8 cellular contexts compared by ENCODE assay signal in the genomic region with DNA sequence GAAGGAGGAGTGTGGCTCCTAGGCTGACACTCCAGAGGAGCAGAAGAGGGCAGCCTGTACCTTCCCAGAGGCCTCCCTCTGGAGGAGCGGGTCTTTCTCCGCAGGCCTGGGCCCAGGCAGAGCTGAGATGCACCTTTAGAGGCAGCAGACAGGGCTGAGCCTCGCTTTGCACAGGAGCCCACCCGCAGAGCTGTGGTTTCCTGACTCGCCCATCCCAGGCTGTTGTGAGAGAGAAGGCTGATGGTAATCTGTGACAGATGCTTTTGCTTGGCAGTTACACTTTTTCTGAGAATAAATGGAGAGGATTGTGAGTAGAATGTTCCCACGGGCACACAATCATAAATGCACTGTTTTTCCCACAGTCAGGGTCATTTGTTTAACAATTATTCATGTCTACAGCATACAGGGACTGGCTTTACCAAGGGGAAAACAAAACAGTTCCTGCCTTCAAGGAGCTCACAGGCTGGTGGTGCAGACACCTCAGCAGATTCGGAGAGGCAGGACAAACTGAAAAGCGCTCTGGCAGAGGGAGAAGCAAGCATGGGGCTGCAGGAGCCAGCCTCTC. TPM values are rescaled to one million over a fixed set of nuclear protein-coding genes. Genes with fewer than 3 reads are reported as not detected.
DNase-seq lines count a peak whose midpoint lies in the region; ATAC-seq and TF ChIP-seq lines count a peak whose summit lies in the region.

No MANE protein-coding gene starts in this region.

- H3K4me2 ChIP-seq in PC-3 (ENCODE audit: low read length) = no peak overlapping the region

- POLR2A ChIA-PET in PC-3 (lab: Charles Lee; ENCODE audit: unreplicated experiment) = no interaction called here

- no peak overlapping the region for H2AFZ ChIP-seq in PC-3 (ENCODE audit: low read length)

- peaks cover 8% of the 10 kb centered on the region for H3K4me1 ChIP-seq in PC-3 (ENCODE audit: insufficient read depth, low read length)

- CTCF ChIA-PET in PC-3 (lab: Charles Lee) = no interaction called here

- peaks cover 74% of the 10 kb centered on the region for H3K36me3 Mint-ChIP-seq in activated T-helper 2 cell treated with anti-CD3 and anti-CD28 coated beads, Interferon-gamma antibody, Interleukin-2, Interleukin-4, amounts not matched to agents 10 μg/mL and 5 μg/mL and 100 μg/mL, durations not matched to agents 14 hours and 24 hours and 36 hours (ENCODE audit: low read depth)

- 0 out of 2 replicates have a peak overlapping the region, but pooled peaks have one; percentile 2 for H3K27ac ChIP-seq in PC-3 (ENCODE audit: low read length)

- no peaks in the 10 kb centered on the region for H3K9me2 ChIP-seq in PC-3 (replicated peaks; ENCODE audit: low read length)

- peaks cover 92% of the 10 kb centered on the region for H3K4me1 Mint-ChIP-seq in activated T-helper 2 cell treated with anti-CD3 and anti-CD28 coated beads, Interferon-gamma antibody, Interleukin-2, Interleukin-4, amounts not matched to agents 10 μg/mL and 5 μg/mL and 100 μg/mL, durations not matched to agents 14 hours and 24 hours and 36 hours (ENCODE audit: low read depth)

- ATAC-seq in HG02759 (IDR thresholded peaks at IDR 0.05; ENCODE audit: unreplicated experiment) = peak; percentile 70
- ATAC-seq in PC-3 = peak; percentile 68

- no peaks in the 10 kb centered on the region for H3K9me3 Mint-ChIP-seq in activated T-helper 2 cell treated with anti-CD3 and anti-CD28 coated beads, Interferon-gamma antibody, Interleukin-2, Interleukin-4, amounts not matched to agents 10 μg/mL and 5 μg/mL and 100 μg/mL, durations not matched to agents 14 hours and 24 hours and 36 hours

- no peak overlapping the region for H3K9ac ChIP-seq in PC-3 (ENCODE audit: low read length)

- no peaks in the 10 kb centered on the region for H3K9me3 ChIP-seq in PC-3 (ENCODE audit: low read length)

- BruUV-seq in PC-3 (replicated peaks; lab: Mats Ljungman, UMichigan) = no TSS peak

- no peak for TF ChIP-seq CTCF in PC-3 (conservative IDR thresholded peaks at IDR 0.05; ENCODE audit: low read depth, low read length)

- DNase-seq in DMS79 treated with DMSO at 0.1 percent for 48 hours (lab: John Stamatoyannopoulos, UW) (peak; percentile 25), PC-3 (peak; percentile 8), glomerular visceral epithelial cell (ENCODE audit: extremely low spot score) (peak; percentile 44), SHP77 treated with DMSO at 0.1 percent for 48 hours (lab: John Stamatoyannopoulos, UW) (no peak), NAMALWA (ENCODE audit: low spot score) (no peak)
- DNase-seq in activated T-helper 2 cell treated with anti-CD3 and anti-CD28 coated beads, Interferon-gamma antibody, Interleukin-2, Interleukin-4, amounts not matched to agents 10 μg/mL and 5 μg/mL and 100 μg/mL, durations not matched to agents 14 hours and 24 hours and 36 hours (ENCODE audit: low spot score) = peak; percentile 85
- peak; percentile 60 to 63 for DNase-seq in stimulated activated CD8-positive, alpha-beta memory T cell treated with anti-CD3 and anti-CD28 coated beads, Interleukin-2, amount 100 ng/mL, for 48 hours (ENCODE audit: low read depth in 2 of 2)

- H3K4me3 ChIP-seq in PC-3 (ENCODE audit: low read length) = no peak overlapping the region

- H3K4me3 Mint-ChIP-seq in activated T-helper 2 cell treated with anti-CD3 and anti-CD28 coated beads, Interferon-gamma antibody, Interleukin-2, Interleukin-4, amounts not matched to agents 10 μg/mL and 5 μg/mL and 100 μg/mL, durations not matched to agents 14 hours and 24 hours and 36 hours (ENCODE audit: low read depth) = peak overlapping the region; percentile 69

- peak overlapping the region; percentile 95 for H3K27ac Mint-ChIP-seq in activated T-helper 2 cell treated with anti-CD3 and anti-CD28 coated beads, Interferon-gamma antibody, Interleukin-2, Interleukin-4, amounts not matched to agents 10 μg/mL and 5 μg/mL and 100 μg/mL, durations not matched to agents 14 hours and 24 hours and 36 hours

- no peaks in the 10 kb centered on the region for H3F3A ChIP-seq in PC-3 (ENCODE audit: low read length, unreplicated experiment)

- intact Hi-C loops in PC-3 (cut with micrococcal nuclease) = no loop called here
- intact Hi-C loops in activated T-helper 2 cell treated with anti-CD3 and anti-CD28 coated beads, Interferon-gamma antibody, Interleukin-2, Interleukin-4, amounts not matched to agents 10 μg/mL and 5 μg/mL and 100 μg/mL, durations not matched to agents 14 hours and 24 hours and 36 hours (cut with micrococcal nuclease) = loop anchor here (2.0 kb wide), 1 partner anchor 14 kb away; a partner anchor contains a TSS

- no peaks in the 10 kb centered on the region for H4K20me1 ChIP-seq in PC-3 (ENCODE audit: low read length)

- H3K79me2 ChIP-seq in PC-3 (ENCODE audit: low read length) = no peaks in the 10 kb centered on the region

- no peaks in the 10 kb centered on the region for H3K27me3 Mint-ChIP-seq in activated T-helper 2 cell treated with anti-CD3 and anti-CD28 coated beads, Interferon-gamma antibody, Interleukin-2, Interleukin-4, amounts not matched to agents 10 μg/mL and 5 μg/mL and 100 μg/mL, durations not matched to agents 14 hours and 24 hours and 36 hours (ENCODE audit: low read depth)

- H3K27me3 ChIP-seq in PC-3 (ENCODE audit: low read length) = no peaks in the 10 kb centered on the region

- H3K36me3 ChIP-seq in PC-3 (ENCODE audit: low read depth, low read length) = no peaks in the 10 kb centered on the region

RNA-seq across cellular contexts. Expression of a gene that starts 13.9 kb away (rescaled TPM):
- 26.5 and 31.7 TPM in 2 replicates for total RNA-seq in PC-3 (2014; rRNA removed)
- 255 TPM in 2 replicates for total RNA-seq in activated T-helper 2 cell treated with anti-CD3 and anti-CD28 coated beads, Interferon-gamma antibody, Interleukin-2, Interleukin-4, amounts not matched to agents 10 μg/mL and 5 μg/mL and 100 μg/mL, durations not matched to agents 14 hours and 24 hours and 36 hours

Comparison
In these comparisons a context has a peak if more than half of its experiments do, and no peak if none do; other contexts are left out.
1. DNase-seq: peak in DMS79 treated with DMSO at 0.1 percent for 48 hours (single experiment), PC-3 (single experiment), activated T-helper 2 cell treated with anti-CD3 and anti-CD28 coated beads, Interferon-gamma antibody, Interleukin-2, Interleukin-4, amounts not matched to agents 10 μg/mL and 5 μg/mL and 100 μg/mL, durations not matched to agents 14 hours and 24 hours and 36 hours (single experiment), glomerular visceral epithelial cell (single experiment) and stimulated activated CD8-positive, alpha-beta memory T cell treated with anti-CD3 and anti-CD28 coated beads, Interleukin-2, amount 100 ng/mL, for 48 hours (2 of 2); none in SHP77 treated with DMSO at 0.1 percent for 48 hours (single experiment) and NAMALWA (single experiment).